ENCODE assay signal across 11 cellular contexts in the genomic region with DNA sequence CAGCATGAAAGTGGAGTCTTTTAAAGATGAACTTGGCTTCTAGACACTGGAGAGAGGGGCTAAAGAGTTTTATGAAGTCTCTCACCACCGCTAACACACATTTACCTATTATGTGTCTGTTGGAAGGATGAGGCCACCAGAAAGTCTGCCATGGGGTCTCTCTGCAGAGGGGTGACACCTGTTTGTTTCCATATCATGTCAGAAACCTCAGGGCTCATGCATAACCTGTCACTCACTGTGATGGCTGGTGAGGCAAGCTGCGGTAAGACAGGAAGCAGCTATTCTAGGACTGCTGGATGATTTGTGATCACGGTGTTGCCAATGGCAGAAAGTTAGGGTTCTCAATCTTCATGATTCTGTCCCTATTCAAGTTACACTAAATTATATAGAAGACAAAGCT.
DNase-seq lines count a peak whose midpoint lies in the region; ATAC-seq and TF ChIP-seq lines count a peak whose summit lies in the region.
"Had no signal": no experiment of that assay in that cellular context is flagged by ENCODE, and none has a peak within 500 bp of the region (broad histone marks: within the 10 kb centered on the region; RNA-seq: fewer than 3 reads in every experiment).

No MANE protein-coding gene starts in this region.

- peak; percentile 46 for ATAC-seq in GM18861 (IDR thresholded peaks at IDR 0.05; ENCODE audit: unreplicated experiment)
- peak; percentile 46 for ATAC-seq in GM21528 (IDR thresholded peaks at IDR 0.05; ENCODE audit: low FRiP score, unreplicated experiment)
- ATAC-seq in HG03442 (IDR thresholded peaks at IDR 0.05; ENCODE audit: unreplicated experiment), result peak; percentile 38
- peak; percentile 37 for ATAC-seq in left colon
- no peak for ATAC-seq in body of pancreas
- ATAC-seq: left cardiac atrium had no signal

- 73 to 84% methylated on average over 3 of the region's 3 CpGs for WGBS in body of pancreas, 2 donors

- H3K27me3 ChIP-seq in body of pancreas, result no peaks in the 10 kb centered on the region
- no peaks in the 10 kb centered on the region for H3K27me3 ChIP-seq in BE2C

- intact Hi-C loops in left colon (cut with DNase I, micrococcal nuclease), result no loop called here
- intact Hi-C loops in body of pancreas (cut with DNase I), result no loop called here

- H3K4me3 ChIP-seq in body of pancreas (no peak overlapping the region), BE2C (ENCODE audit: low read depth, low read length) (no peak overlapping the region)
- H3K4me3 ChIP-seq: thoracic aorta had no signal

- H3K4me1 ChIP-seq in body of pancreas (no peaks in the 10 kb centered on the region), BE2C (peaks cover 22% of the 10 kb centered on the region)

- TF ChIP-seq POLR2A in body of pancreas (IDR thresholded peaks at IDR 0.05), result no peak

- H3K36me3 ChIP-seq in body of pancreas (replicated peaks in 1 of 2; ENCODE audit: insufficient read depth in 1 of 2, low read depth in 2 of 2) (no peaks in the 10 kb centered on the region), BE2C (no peaks in the 10 kb centered on the region)
- H3K36me3 ChIP-seq: thoracic aorta had no signal

- no peaks in the 10 kb centered on the region for H3K9me3 ChIP-seq in body of pancreas
- H3K9me3 ChIP-seq in BE2C, result no peaks in the 10 kb centered on the region
- H3K9me3 ChIP-seq: thoracic aorta had no signal

- TF ChIP-seq CTCF in body of pancreas (IDR thresholded peaks at IDR 0.05) (no peak), BE2C (IDR thresholded peaks at IDR 0.05; ENCODE audit: low read depth, low read length) (no peak)

- no peak overlapping the region for H3K27ac ChIP-seq in body of pancreas
- H3K27ac ChIP-seq: thoracic aorta had no signal

- DNase-seq in left colon, result no peak
- no peak for DNase-seq in body of pancreas
- no peak for DNase-seq in inferior parietal cortex (ENCODE audit: extremely low spot score)
- no peak for DNase-seq in activated T-cell treated with anti-CD3 and anti-CD28 coated beads, Interleukin-2, amount 50 U/mL, for 48 hours
- no peak for DNase-seq in BE2C
- DNase-seq: activated T-cell treated with anti-CD3 and anti-CD28 coated beads, Interleukin-2, amount 50 U/mL, for 24 hours; left cardiac atrium had no signal
